ENCODE assay signal across 19 cellular contexts in the genomic region with DNA sequence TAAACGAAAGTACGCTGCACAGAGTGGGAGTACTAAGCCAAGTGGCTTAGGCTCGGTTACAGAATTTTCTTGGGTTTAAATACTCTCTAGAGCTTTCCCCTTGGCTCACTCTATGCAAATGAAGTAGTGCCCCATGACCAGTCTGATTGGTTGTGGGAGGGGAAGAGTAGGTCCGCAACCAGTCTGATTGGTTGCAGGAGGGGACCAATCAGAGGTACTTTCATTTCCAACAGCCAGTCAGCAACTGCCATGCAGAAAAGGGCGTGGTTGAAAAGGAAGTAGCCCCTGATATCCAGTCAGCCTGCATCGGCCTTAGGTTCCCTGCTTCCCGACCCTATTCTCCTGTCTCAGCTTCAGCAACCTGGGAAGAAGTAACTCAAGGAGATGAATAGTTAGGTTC. TPM values are rescaled to one million over a fixed set of nuclear protein-coding genes. Genes with fewer than 3 reads are reported as not detected.
A peak's percentile ranks its signal among the peaks of the same experiment; 100 is the strongest.
DNase-seq lines count a peak whose midpoint lies in the region; ATAC-seq, FAIRE-seq and TF ChIP-seq lines count a peak whose summit lies in the region.
"Had no signal": no experiment of that assay in that cellular context is flagged by ENCODE, and none has a peak within 500 bp of the region (broad histone marks: within the 10 kb centered on the region; RNA-seq: fewer than 3 reads in every experiment).

No MANE protein-coding gene starts in this region.

- H3K27me3 ChIP-seq in Karpas-422 (ENCODE audit: low read length) (no peaks in the 10 kb centered on the region), K562 (ENCODE audit: control insufficient read depth in 2 of 2, insufficient read depth in 2 of 2, low read length in 2 of 2) (no peaks in the 10 kb centered on the region), testis (no peaks in the 10 kb centered on the region)
- H3K27me3 ChIP-seq: BLaER1 treated with 17β-estradiol and CSF1 and Interleukin-3, amounts not matched to agents 10 nM and 100 nM had no signal

- H2AFZ ChIP-seq in Karpas-422 (ENCODE audit: low read length) (no peak overlapping the region), K562 (ENCODE audit: low read depth, low read length) (no peak overlapping the region)
- H2AFZ ChIP-seq: GM23338 had no signal

- H3K4me2 ChIP-seq in Karpas-422 (ENCODE audit: low read depth, low read length, poor library complexity, severe bottlenecking) (no peak overlapping the region), K562 (ENCODE audit: insufficient read depth, low read length) (no peak overlapping the region)
- H3K4me2 ChIP-seq: GM23338 had no signal

- H3K4me1 ChIP-seq in Karpas-422 (ENCODE audit: low read length) (peaks cover 9% of the 10 kb centered on the region), K562 (replicated peaks in 1 of 2; ENCODE audit: control insufficient read depth in 2 of 2, insufficient read depth in 2 of 2, low read length in 2 of 2) (no peaks in the 10 kb centered on the region), testis (no peaks in the 10 kb centered on the region)

- no peaks in the 10 kb centered on the region for H3K79me2 ChIP-seq in Karpas-422 (ENCODE audit: low read length)
- no peaks in the 10 kb centered on the region for H3K79me2 ChIP-seq in K562 (ENCODE audit: control insufficient read depth, insufficient read depth, low read length)

- 76% methylated on average over 7 of the region's 7 CpGs for WGBS in K562 (ENCODE audit: insufficient coverage, low coverage, missing lambda C conversion rate)
- 67 to 84% methylated on average over 7 of the region's 7 CpGs for WGBS in testis, 2 donors

- TF ChIP-seq CTCF in K562 (IDR thresholded peaks at IDR 0.05 in 2 of 3, conservative IDR thresholded peaks at IDR 0.05 in 1 of 3; ENCODE audit: insufficient read depth in 2 of 3, low read depth in 1 of 3, low read length in 3 of 3) (no peak), testis (IDR thresholded peaks at IDR 0.05) (no peak)

- peak; percentile 65 for FAIRE-seq in K562 (lab: Jason Lieb, UNC)
- FAIRE-seq: GM12891, GM18507 had no signal

- no peak for TF ChIP-seq EP300 in K562 (IDR thresholded peaks at IDR 0.05; ENCODE audit: low read length)

- H3K9ac ChIP-seq in Karpas-422 (ENCODE audit: low read length): no peak overlapping the region
- no peak overlapping the region for H3K9ac ChIP-seq in K562 (ENCODE audit: insufficient read depth in 1 of 2, low read depth in 2 of 2, low read length in 2 of 2)
- H3K9ac ChIP-seq: BLaER1 treated with 17β-estradiol and CSF1 and Interleukin-3, amounts not matched to agents 10 nM and 100 nM had no signal

- peak; percentile 21 for DNase-seq in Caki2 (ENCODE audit: low read depth)
- peak; percentile 45 for DNase-seq in Karpas-422
- DNase-seq in K562 (ENCODE audit: extremely low read depth in 1 of 4, low spot score in 3 of 4): no peak
- DNase-seq in testis: peak; percentile 64
- no peak for DNase-seq in KBM-7
- no peak for DNase-seq in C1 segment of cervical spinal cord (lab: John Stamatoyannopoulos, UW)
- DNase-seq in stimulated activated CD4-positive, alpha-beta T cell treated with anti-CD3 and anti-CD28 coated beads, Interleukin-4, amount 100 ng/mL, for 1 hour: no peak
- no peak for DNase-seq in NCI-H2029 treated with DMSO at 0.1 percent for 48 hours (lab: John Stamatoyannopoulos, UW)
- DNase-seq: CD4-positive, alpha-beta memory T cell; COR-L47; DMS153; EL; GDM1; H9 had no signal

- peak; percentile 60 for ATAC-seq in K562
- ATAC-seq: GM23338, HCT116 had no signal

- TF ChIP-seq RAD21 in K562 (CRISPR knock-in tag; conservative IDR thresholded peaks at IDR 0.05 in 1 of 2, IDR thresholded peaks at IDR 0.05 in 1 of 2): no peak

- TF ChIP-seq POLR2A in K562 (conservative IDR thresholded peaks at IDR 0.05): no peak
- no peak for TF ChIP-seq POLR2A in testis (IDR thresholded peaks at IDR 0.05)

- no TSS peak for BruUV-seq in K562 (replicated peaks; lab: Mats Ljungman, UMichigan)

- H3K9me2 ChIP-seq in Karpas-422 (replicated peaks; ENCODE audit: insufficient read depth, low read length): no peaks in the 10 kb centered on the region

- no peak overlapping the region for H3K4me3 ChIP-seq in Karpas-422 (ENCODE audit: low read length)
- no peak overlapping the region for H3K4me3 ChIP-seq in K562
- H3K4me3 ChIP-seq in testis: no peak overlapping the region
- H3K4me3 ChIP-seq: BLaER1 treated with 17β-estradiol and CSF1 and Interleukin-3, amounts not matched to agents 10 nM and 100 nM; GM23338 had no signal

- H4K20me1 ChIP-seq in Karpas-422 (ENCODE audit: insufficient read depth, low read depth, low read length) (peaks cover 48% of the 10 kb centered on the region), K562 (replicated peaks; ENCODE audit: control insufficient read depth, insufficient read depth, low read length) (no peaks in the 10 kb centered on the region)

- H3K27ac ChIP-seq in Karpas-422 (ENCODE audit: low read length) (no peak overlapping the region), K562 (ENCODE audit: extremely low read depth, low read depth, low read length) (no peak overlapping the region), testis (no peak overlapping the region)
- H3K27ac ChIP-seq: BLaER1 treated with 17β-estradiol and CSF1 and Interleukin-3, amounts not matched to agents 10 nM and 100 nM had no signal

- CTCF ChIA-PET in K562 (lab: Yijun Ruan, JAX; ENCODE audit: low intra/inter-chr PET ratio): no interaction called here

- H3K9me3 ChIP-seq in Karpas-422 (ENCODE audit: low read length) (no peaks in the 10 kb centered on the region), K562 (replicated peaks; ENCODE audit: control insufficient read depth, insufficient read depth, low read depth, low read length) (no peaks in the 10 kb centered on the region), testis (no peaks in the 10 kb centered on the region)

- H3K36me3 ChIP-seq in Karpas-422 (ENCODE audit: insufficient read depth, low read length) (no peaks in the 10 kb centered on the region), K562 (ENCODE audit: control insufficient read depth, insufficient read depth, low read length) (no peaks in the 10 kb centered on the region), testis (ENCODE audit: low read depth, missing control alignments) (no peaks in the 10 kb centered on the region)

- in situ Hi-C loops in Caki2 (cut with HindIII; ENCODE audit: low pct_unique_long_range_greater_than_20kb, low sequenced_read_pairs) (no loop called here), K562 (cut with MboI) (no loop called here), KBM-7 (cut with MboI; ENCODE audit: low pct_unique_long_range_greater_than_20kb, low sequenced_read_pairs) (no loop called here)

- intact Hi-C loops in K562 (cut with micrococcal nuclease) (no loop called here), testis (cut with DNase I; ENCODE audit: low total_unique reads) (no loop called here)

- POLR2A ChIA-PET in K562 (lab: Yijun Ruan, JAX): no interaction called here

- no peaks in the 10 kb centered on the region for H3K9me1 ChIP-seq in K562 (ENCODE audit: control insufficient read depth, insufficient read depth, low read length)

TF ChIP-seq in K562, 482 proteins besides CTCF, POLR2A, EP300 and RAD21 (continues in another document):
- TF ChIP-seq NFATC3 (IDR thresholded peaks at IDR 0.05): no peak

RNA-seq across cellular contexts. Expression of a gene that starts 57.3 kb away (rescaled TPM):
- total RNA-seq in Caki2 (2014; rRNA removed; shearing (Covaris generic); ENCODE audit: low replicate concordance): 21.0 and 24.0 TPM in 2 replicates
- 9.0 and 16.0 TPM in 2 replicates for total RNA-seq in Karpas-422 (2014; rRNA removed; shearing (Covaris generic); ENCODE audit: low replicate concordance)
- 45.6 and 71.4 TPM in 2 replicates for total RNA-seq in K562 (2011; cell fraction: chromatin; rRNA removed; ENCODE audit: low replicate concordance)
- 42.9 and 58.8 TPM in 2 replicates for total RNA-seq in K562 (2011; cell fraction: nucleolus; rRNA removed)
- total RNA-seq in K562 (2011; cell fraction: nucleoplasm; rRNA removed): 45.3 and 48.5 TPM in 2 replicates
- total RNA-seq in K562 (2014; rRNA removed): 22.5 and 30.7 TPM in 2 replicates
- total RNA-seq in K562 (2014; rRNA removed; fragmentation: Illumina TruSeq; extraction: Trizol): 24.3 and 27.5 TPM in 2 replicates
- total RNA-seq in K562 (2015; rRNA removed; fragmentation: Illumina TruSeq; extraction: Trizol): 27.9 and 28.1 TPM in 2 replicates
- total RNA-seq in K562 (2021): 25.8 and 26.6 TPM in 2 replicates
- polyA plus RNA-seq in K562 (2011; rRNA removed): 26.1 and 27.0 TPM in 2 replicates
- 27.4 and 27.7 TPM in 2 replicates for polyA plus RNA-seq in K562 (2011; cell fraction: cytosol; rRNA removed)
- 15.7 and 17.5 TPM in 2 replicates for polyA plus RNA-seq in K562 (2011; cell fraction: nucleus; rRNA removed)
- 21.3 and 22.0 TPM in 2 replicates for polyA plus RNA-seq in K562 (2012)
- polyA plus RNA-seq in K562 (2014; fragmentation: Illumina TruSeq; extraction: Trizol): 24.1 and 25.9 TPM in 2 replicates
- polyA plus RNA-seq in K562 (2014; fragmentation: Nextera tagmentation; extraction: Ambion mirVana): 10 to 100 TPM; 52.3 to 62.2 TPM
- polyA plus RNA-seq in K562 (2014; rRNA removed): 16.5 and 25.5 TPM in 2 replicates
- 62.9 TPM in 2 replicates for polyA minus RNA-seq in K562 (2011; rRNA and poly(A)+ RNA removed)
- 21.6 and 22.2 TPM in 2 replicates for polyA minus RNA-seq in K562 (2011; cell fraction: cytosol; rRNA and poly(A)+ RNA removed)
- 62.1 and 76.5 TPM in 2 replicates for polyA minus RNA-seq in K562 (2011; cell fraction: nucleus; rRNA and poly(A)+ RNA removed)
- 10 to 100 TPM; 15.4 to 26.8 TPM for total RNA-seq in testis
- polyA plus RNA-seq in testis (ENCODE audit: insufficient read depth, low read depth, low replicate concordance): 22.1 TPM

RNA-seq across cellular contexts. Expression of a gene that starts 57.9 kb away (rescaled TPM):
- 39.1 and 42.3 TPM in 2 replicates for total RNA-seq in Caki2 (2014; rRNA removed; shearing (Covaris generic); ENCODE audit: low replicate concordance)
- total RNA-seq in Karpas-422 (2014; rRNA removed; shearing (Covaris generic); ENCODE audit: low replicate concordance): 22.6 and 50.5 TPM in 2 replicates
- total RNA-seq in K562 (2011; cell fraction: chromatin; rRNA removed; ENCODE audit: low replicate concordance): 27.0 and 54.7 TPM in 2 replicates
- total RNA-seq in K562 (2011; cell fraction: nucleolus; rRNA removed): 13.8 and 16.4 TPM in 2 replicates
- total RNA-seq in K562 (2011; cell fraction: nucleoplasm; rRNA removed): 46.3 and 95.0 TPM in 2 replicates
- total RNA-seq in K562 (2014; rRNA removed) (24.2 and 28.8 TPM in 2 replicates), K562 (2014; rRNA removed; fragmentation: Illumina TruSeq; extraction: Trizol) (41.1 and 41.8 TPM in 2 replicates), K562 (2015; rRNA removed; fragmentation: Illumina TruSeq; extraction: Trizol) (29.0 and 33.9 TPM in 2 replicates), K562 (2021) (56.2 and 69.4 TPM in 2 replicates), testis (10 to 100 TPM; 18.5 to 23.0 TPM)
- polyA plus RNA-seq in K562 (2011; rRNA removed) (66.4 and 69.4 TPM in 2 replicates), K562 (2014; fragmentation: Illumina TruSeq; extraction: Trizol) (31.3 and 36.9 TPM in 2 replicates), K562 (2014; fragmentation: Nextera tagmentation; extraction: Ambion mirVana) (10 to 100 TPM; 50.2 to 61.0 TPM), K562 (2014; rRNA removed) (29.9 and 40.8 TPM in 2 replicates), testis (ENCODE audit: insufficient read depth, low read depth, low replicate concordance) (41.8 TPM)
- polyA plus RNA-seq in K562 (2011; cell fraction: cytosol; rRNA removed): 44.2 and 62.9 TPM in 2 replicates
- 19.4 and 28.2 TPM in 2 replicates for polyA plus RNA-seq in K562 (2011; cell fraction: nucleus; rRNA removed)
- polyA plus RNA-seq in K562 (2012): 38.7 and 53.8 TPM in 2 replicates
- polyA minus RNA-seq in K562 (2011; rRNA and poly(A)+ RNA removed): 41.4 and 43.3 TPM in 2 replicates
- polyA minus RNA-seq in K562 (2011; cell fraction: cytosol; rRNA and poly(A)+ RNA removed): 13.4 and 17.3 TPM in 2 replicates
- polyA minus RNA-seq in K562 (2011; cell fraction: nucleus; rRNA and poly(A)+ RNA removed): 10.0 and 11.6 TPM in 2 replicates

Comparison
In these comparisons a context has a peak if more than half of its experiments do, and no peak if none do; other contexts are left out.
1. DNase-seq: peak in Caki2 (single experiment), Karpas-422 (single experiment) and testis (single experiment); none in K562 (0 of 4), KBM-7 (single experiment), C1 segment of cervical spinal cord (0 of 14), stimulated activated CD4-positive, alpha-beta T cell treated with anti-CD3 and anti-CD28 coated beads, Interleukin-4, amount 100 ng/mL, for 1 hour (single experiment) and NCI-H2029 treated with DMSO at 0.1 percent for 48 hours (single experiment).